25 cellular contexts compared by ENCODE assay signal in genomic region chr16:53848277-53848942, GRCh38.
DNase-seq lines count a peak whose midpoint lies in the region; ATAC-seq and TF ChIP-seq lines count a peak whose summit lies in the region.
"Had no signal": no experiment of that assay in that cellular context is flagged by ENCODE, and none has a peak within 500 bp of the region (broad histone marks: within the 10 kb centered on the region; RNA-seq: fewer than 3 reads in every experiment).

No MANE protein-coding gene starts in this region.

- no peaks in the 10 kb centered on the region for H3K36me3 ChIP-seq in HUES6 (ENCODE audit: control insufficient read depth, insufficient read depth, low read length)
- H3K36me3 ChIP-seq: ovary, thyroid gland had no signal

- no peak for ATAC-seq in WTC11
- ATAC-seq: activated naive CD4-positive, alpha-beta T cell treated with anti-CD3 and anti-CD28 coated beads, Interleukin-2, amount 50 U/mL, for 72 hours; foreskin keratinocyte had no signal

- H3K4me1 Mint-ChIP-seq in WTC11 (peaks cover 16% of the 10 kb centered on the region), nephron (peaks cover 40% of the 10 kb centered on the region)

- H3K27ac ChIP-seq in HUES6 (ENCODE audit: low read depth, low read length): 0 out of 2 replicates have a peak overlapping the region, but pooled peaks have one; percentile 2
- H3K27ac ChIP-seq: foreskin keratinocyte, HL-60, ovary, right atrium auricular region, thyroid gland had no signal

- H3K27ac Mint-ChIP-seq in WTC11 (peak overlapping the region; percentile 59; the same call in 1 of the 2 replicates), nephron (peak overlapping the region; percentile 63 to 83 (median 65))
- H3K27ac Mint-ChIP-seq: activated naive CD4-positive, alpha-beta T cell treated with anti-CD3 and anti-CD28 coated beads, Interleukin-2, amount 50 U/mL, for 72 hours; CD8-positive, alpha-beta memory T cell; memory B cell; stimulated activated naive CD8-positive, alpha-beta T cell treated with anti-CD3 and anti-CD28 coated beads, Interleukin-15, Interleukin-2, amounts not matched to agents 100 ng/mL and 50 ng/mL, for 24 hours had no signal

- POLR2A ChIA-PET in WTC11 (lab: Charles Lee): no interaction called here

- in situ Hi-C loops in Caki2 (cut with HindIII; ENCODE audit: low pct_unique_long_range_greater_than_20kb, low sequenced_read_pairs): no loop called here

- CTCF ChIA-PET in WTC11 (lab: Charles Lee): no interaction called here

- H3K4me3 ChIP-seq in HUES6 (ENCODE audit: low read depth, low read length): no peak overlapping the region
- H3K4me3 ChIP-seq: MG63, ovary, right atrium auricular region, thyroid gland had no signal

- TF ChIP-seq CTCF in WTC11 (IDR thresholded peaks at IDR 0.05) (no peak), nephron (IDR thresholded peaks at IDR 0.05; ENCODE audit: unreplicated experiment in 3 of 3) (no peak)

- no peaks in the 10 kb centered on the region for H3K27me3 ChIP-seq in HUES6 (ENCODE audit: control insufficient read depth, insufficient read depth, low read length)
- H3K27me3 ChIP-seq: foreskin keratinocyte, MG63, ovary, right atrium auricular region, thyroid gland had no signal

- no peak overlapping the region for H3K9ac ChIP-seq in HUES6 (ENCODE audit: low read length)

- DNase-seq in Caki2 (ENCODE audit: low read depth) (peak; percentile 17), WTC11 (ENCODE audit: low spot score) (no peak), midbrain (lab: John Stamatoyannopoulos, UW) (no peak), globus pallidus (ENCODE audit: low spot score) (no peak), NCI-H345 treated with DMSO at 0.1 percent for 48 hours (lab: John Stamatoyannopoulos, UW; ENCODE audit: unreplicated experiment) (no peak)
- DNase-seq: activated CD4-positive, alpha-beta T cell treated with anti-CD3 and anti-CD28 coated beads for 48 hours; CD8-positive, alpha-beta memory T cell; erythroblast; foreskin keratinocyte; kidney; MG63; naive B cell; NCI-H1694 treated with DMSO at 0.1 percent for 48 hours; ovary; SHP77 treated with DMSO at 0.1 percent for 48 hours; stimulated activated CD4-positive, alpha-beta T cell treated with anti-CD3 and anti-CD28 coated beads, Interleukin-12 subunit alpha, Interleukin-12 subunit beta, amount 100 ng/mL, for 4 hours; T-helper 1 cell; thyroid gland had no signal

- H3K27me3 Mint-ChIP-seq in WTC11 (ENCODE audit: low read depth) (no peaks in the 10 kb centered on the region), nephron (ENCODE audit: low read depth) (no peaks in the 10 kb centered on the region)
- H3K27me3 Mint-ChIP-seq: CD8-positive, alpha-beta memory T cell; memory B cell; naive B cell; stimulated activated naive CD8-positive, alpha-beta T cell treated with anti-CD3 and anti-CD28 coated beads, Interleukin-15, Interleukin-2, amounts not matched to agents 100 ng/mL and 50 ng/mL, for 24 hours had no signal

- H3K4me1 ChIP-seq in HUES6 (ENCODE audit: control insufficient read depth, insufficient read depth, low read length): peaks cover 17% of the 10 kb centered on the region
- H3K4me1 ChIP-seq: foreskin keratinocyte, right atrium auricular region had no signal

- H3K36me3 Mint-ChIP-seq in WTC11 (0 out of 2 replicates have a peak, but pooled peaks cover 2% of the 10 kb centered on the region), nephron (ENCODE audit: low read depth) (peaks cover 19% of the 10 kb centered on the region)

- H3K9me3 Mint-ChIP-seq in WTC11 (no peaks in the 10 kb centered on the region), nephron (peaks cover under 1% of the 10 kb centered on the region)
- H3K9me3 Mint-ChIP-seq: activated naive CD4-positive, alpha-beta T cell treated with anti-CD3 and anti-CD28 coated beads, Interleukin-2, amount 50 U/mL, for 72 hours; CD8-positive, alpha-beta memory T cell; stimulated activated naive CD8-positive, alpha-beta T cell treated with anti-CD3 and anti-CD28 coated beads, Interleukin-15, Interleukin-2, amounts not matched to agents 100 ng/mL and 50 ng/mL, for 24 hours had no signal

- H3K4me3 Mint-ChIP-seq in WTC11 (no peak overlapping the region), nephron (peak overlapping the region in 2 of 3 experiments; percentile 1 to 14)
- H3K4me3 Mint-ChIP-seq: CD8-positive, alpha-beta memory T cell; memory B cell; naive B cell; stimulated activated naive CD8-positive, alpha-beta T cell treated with anti-CD3 and anti-CD28 coated beads, Interleukin-15, Interleukin-2, amounts not matched to agents 100 ng/mL and 50 ng/mL, for 24 hours had no signal

- no peaks in the 10 kb centered on the region for H3K9me3 ChIP-seq in HUES6 (ENCODE audit: control insufficient read depth, insufficient read depth, low read depth, low read length)
- H3K9me3 ChIP-seq: MG63, ovary, right atrium auricular region, thyroid gland had no signal

TF ChIP-seq in WTC11, 78 proteins besides CTCF, POLR2A, EP300 and RAD21:
- TF ChIP-seq CREB1 (CRISPR knock-in tag; IDR thresholded peaks at IDR 0.05) (no peak), NFYB (CRISPR knock-in tag; conservative IDR thresholded peaks at IDR 0.05; ENCODE audit: low read depth) (no peak), KAT7 (CRISPR knock-in tag; IDR thresholded peaks at IDR 0.05; ENCODE audit: borderline replicate concordance) (no peak), IRF1 (CRISPR knock-in tag; IDR thresholded peaks at IDR 0.05) (no peak), NFE2L1 (CRISPR knock-in tag; IDR thresholded peaks at IDR 0.05) (no peak), STAT6 (CRISPR knock-in tag; conservative IDR thresholded peaks at IDR 0.05; ENCODE audit: low read depth) (no peak), EMX1 (CRISPR knock-in tag; IDR thresholded peaks at IDR 0.05) (no peak), SMAD4 (CRISPR knock-in tag; IDR thresholded peaks at IDR 0.05) (no peak)
